ENCODE assay signal across 8 cellular contexts in genomic region chr11:128290106-128290840, GRCh38.
DNase-seq lines count a peak whose midpoint lies in the region; ATAC-seq and TF ChIP-seq lines count a peak whose summit lies in the region.

No MANE protein-coding gene starts in this region.

- WGBS in GM23248 (ENCODE audit: low coverage in 1 of 2, low lambda C conversion rate in 2 of 2, missing lambda C conversion rate in 2 of 2), 2 experiments, result 35 to 37% methylated on average over 16 of the region's 16 CpGs
- 11 to 12% methylated on average over 16 of the region's 16 CpGs for WGBS in aorta, 2 donors

- H3K9me2 ChIP-seq in GM23248 (ENCODE audit: insufficient read depth), result no peaks in the 10 kb centered on the region

- CTCF ChIA-PET in activated naive CD4-positive, alpha-beta T cell treated with anti-CD3 and anti-CD28 coated beads, Interleukin-2, amount 10 ng/mL, durations not matched to agents 7 days and 5 days (lab: Charles Lee), result interaction anchor here (0.6 to 7.3 kb wide), 32 partner anchors 11 to 540 kb away, joined by 3 to 134 read pairs (median 5); no protein-coding TSS in a partner anchor

- peak overlapping the region; percentile 96 for H3K27ac Mint-ChIP-seq in activated naive CD4-positive, alpha-beta T cell treated with anti-CD3 and anti-CD28 coated beads, Interleukin-2, amount 10 ng/mL, durations not matched to agents 7 days and 5 days

- no peaks in the 10 kb centered on the region for H3K9me3 ChIP-seq in GM23248 (ENCODE audit: low read depth)
- H3K9me3 ChIP-seq in aorta (ENCODE audit: control insufficient read depth, low read length), result no peaks in the 10 kb centered on the region

- peak; percentile 83 for ATAC-seq in aorta (ENCODE audit: low FRiP score)

- peaks cover 92% of the 10 kb centered on the region for H3K4me1 Mint-ChIP-seq in activated naive CD4-positive, alpha-beta T cell treated with anti-CD3 and anti-CD28 coated beads, Interleukin-2, amount 10 ng/mL, durations not matched to agents 7 days and 5 days

- peaks cover 9% of the 10 kb centered on the region for H3K4me1 ChIP-seq in GM23248 (ENCODE audit: insufficient read depth)
- H3K4me1 ChIP-seq in aorta (ENCODE audit: control insufficient read depth in 1 of 2, insufficient read depth in 2 of 2, low read length in 2 of 2), result peaks cover 0 to 10% of the 10 kb centered on the region in 2 donors

- H3K27me3 Mint-ChIP-seq in activated naive CD4-positive, alpha-beta T cell treated with anti-CD3 and anti-CD28 coated beads, Interleukin-2, amount 10 ng/mL, durations not matched to agents 7 days and 5 days, result no peaks in the 10 kb centered on the region

- no peak overlapping the region for H2AFZ ChIP-seq in GM23248

- peak; percentile 61 for TF ChIP-seq CTCF in GM06990 (IDR thresholded peaks at IDR 0.05; ENCODE audit: insufficient read depth, low read length, poor library complexity, severe bottlenecking)

- H3K27ac ChIP-seq in GM23248 (no peak overlapping the region), aorta (ENCODE audit: low read depth in 1 of 2, low read length in 2 of 2) (no peak overlapping the region)

- peaks cover 10% of the 10 kb centered on the region for H3K9me3 Mint-ChIP-seq in activated naive CD4-positive, alpha-beta T cell treated with anti-CD3 and anti-CD28 coated beads, Interleukin-2, amount 10 ng/mL, durations not matched to agents 7 days and 5 days

- H3K4me3 ChIP-seq in GM06990 (replicated peaks; ENCODE audit: low read depth, low read length) (peak overlapping the region; percentile 56), GM23248 (no peak overlapping the region), aorta (ENCODE audit: low read length in 2 of 2) (no peak overlapping the region)

- DNase-seq in GM06990 (ENCODE audit: extremely low read depth, insufficient read length) (peak; percentile 71), GM23248 (peak; percentile 84), Kasumi-1 (lab: John Stamatoyannopoulos, UW) (peak; percentile 68 to 81), SK-N-DZ (ENCODE audit: low spot score) (peak; percentile 25), head of caudate nucleus (peak in 37 of 42 donors; percentile 8 to 86 (median 58)), pulmonary artery endothelial cell (ENCODE audit: low read depth, low spot score) (peak; percentile 35), aorta (peak; percentile 51 to 76)
- DNase-seq in activated naive CD4-positive, alpha-beta T cell treated with anti-CD3 and anti-CD28 coated beads, Interleukin-2, amount 10 ng/mL, durations not matched to agents 7 days and 5 days, result peak; percentile 82

- H4K20me1 ChIP-seq in GM23248 (ENCODE audit: insufficient read depth), result no peaks in the 10 kb centered on the region

- no peaks in the 10 kb centered on the region for H3F3A ChIP-seq in GM23248 (ENCODE audit: insufficient read depth)

- peaks cover 37% of the 10 kb centered on the region for H3K36me3 Mint-ChIP-seq in activated naive CD4-positive, alpha-beta T cell treated with anti-CD3 and anti-CD28 coated beads, Interleukin-2, amount 10 ng/mL, durations not matched to agents 7 days and 5 days

- H3K9ac ChIP-seq in GM23248, result no peak overlapping the region

- no peak overlapping the region for H3K4me2 ChIP-seq in GM23248 (ENCODE audit: unreplicated experiment)

- no peaks in the 10 kb centered on the region for H3K79me2 ChIP-seq in GM23248 (ENCODE audit: insufficient read depth)

- H3K4me3 Mint-ChIP-seq in activated naive CD4-positive, alpha-beta T cell treated with anti-CD3 and anti-CD28 coated beads, Interleukin-2, amount 10 ng/mL, durations not matched to agents 7 days and 5 days, result peak overlapping the region; percentile 85

- no peaks in the 10 kb centered on the region for H3K36me3 ChIP-seq in GM06990 (ENCODE audit: control insufficient read depth, insufficient read depth, low read length)
- H3K36me3 ChIP-seq in GM23248 (ENCODE audit: low read depth), result no peaks in the 10 kb centered on the region
- H3K36me3 ChIP-seq in aorta (ENCODE audit: control insufficient read depth in 1 of 2, insufficient read depth in 2 of 2, low read length in 1 of 2), result no peaks in the 10 kb centered on the region

- intact Hi-C loops in head of caudate nucleus (cut with DNase I), result loop anchor here (5.0 kb wide), 1 partner anchor 342 kb away; no protein-coding TSS in a partner anchor
- intact Hi-C loops in aorta (cut with DNase I), result loop anchor here (1.0 to 10.0 kb wide), 11 partner anchors 113 to 537 kb away; no protein-coding TSS in a partner anchor

- H3K27me3 ChIP-seq in GM06990 (replicated peaks; ENCODE audit: control insufficient read depth, insufficient read depth, low read length), result no peaks in the 10 kb centered on the region
- no peaks in the 10 kb centered on the region for H3K27me3 ChIP-seq in GM23248 (replicated peaks; ENCODE audit: insufficient read depth)
- no peaks in the 10 kb centered on the region for H3K27me3 ChIP-seq in aorta (ENCODE audit: control insufficient read depth in 1 of 2, insufficient read depth in 2 of 2, low read length in 1 of 2)

- in situ Hi-C loops in GM23248 (cut with MboI), result loop anchor here (10.0 kb wide), 1 partner anchor 345 kb away; no protein-coding TSS in a partner anchor

Comparison
In these comparisons a context has a peak if more than half of its experiments do, and no peak if none do; other contexts are left out.
1. DNase-seq: peak in every context shown above with its lines; median percentile 84 in GM23248; 82 in activated naive CD4-positive, alpha-beta T cell treated with anti-CD3 and anti-CD28 coated beads, Interleukin-2, amount 10 ng/mL, durations not matched to agents 7 days and 5 days; 74 in Kasumi-1; 71 in GM06990; 64 in aorta; 58 in head of caudate nucleus; 35 in pulmonary artery endothelial cell; 25 in SK-N-DZ.